In genomic region chr10:30359373-30360206, GRCh38 we compare ENCODE assay signal across 9 cellular contexts. TPM values are rescaled to one million over a fixed set of nuclear protein-coding genes. Genes with fewer than 3 reads are reported as not detected.
DNase-seq lines count a peak whose midpoint lies in the region; FAIRE-seq and TF ChIP-seq lines count a peak whose summit lies in the region.
"Had no signal": no experiment of that assay in that cellular context is flagged by ENCODE, and none has a peak within 500 bp of the region (broad histone marks: within the 10 kb centered on the region; RNA-seq: fewer than 3 reads in every experiment).

No MANE protein-coding gene starts in this region.

- peaks cover 7% of the 10 kb centered on the region; the same call in 1 of the 2 replicates for H3K4me1 ChIP-seq in GM23248 (ENCODE audit: insufficient read depth)
- no peaks in the 10 kb centered on the region for H3K4me1 ChIP-seq in breast epithelium
- no peaks in the 10 kb centered on the region for H3K4me1 ChIP-seq in kidney (ENCODE audit: control insufficient read depth in 1 of 2, insufficient read depth in 1 of 2, low read depth in 1 of 2, low read length in 2 of 2)

- no peak for FAIRE-seq in kidney (lab: Jason Lieb, UNC)

- no peak overlapping the region for H3K4me3 ChIP-seq in GM23248
- H3K4me3 ChIP-seq in MG63 = no peak overlapping the region
- no peak overlapping the region for H3K4me3 ChIP-seq in breast epithelium
- H3K4me3 ChIP-seq in kidney (ENCODE audit: low read length in 2 of 2) = no peak overlapping the region

- H3K36me3 ChIP-seq in GM23248 (ENCODE audit: low read depth) = no peaks in the 10 kb centered on the region
- H3K36me3 ChIP-seq in MG63 = no peaks in the 10 kb centered on the region
- H3K36me3 ChIP-seq in breast epithelium = no peaks in the 10 kb centered on the region
- no peaks in the 10 kb centered on the region for H3K36me3 ChIP-seq in kidney (ENCODE audit: control insufficient read depth in 1 of 2, insufficient read depth in 2 of 2, low read length in 2 of 2)

- DNase-seq in GM10266 (ENCODE audit: extremely low spot score) (peak; percentile 66), GM23248 (peak; percentile 68), MG63 (peak; percentile 45), breast epithelium (ENCODE audit: low spot score in 2 of 2) (no peak), kidney (no peak), DMS79 (lab: John Stamatoyannopoulos, UW) (no peak)
- peak; percentile 65 for DNase-seq in stimulated activated CD4-positive, alpha-beta T cell treated with anti-CD3 and anti-CD28 coated beads, Interleukin-4, amount 100 ng/mL, for 24 hours

- H3K79me2 ChIP-seq in GM23248 (ENCODE audit: insufficient read depth) = no peaks in the 10 kb centered on the region

- H2AFZ ChIP-seq in GM23248 = 0 out of 2 replicates have a peak overlapping the region, but pooled peaks have one; percentile 10

- no peak for TF ChIP-seq POLR2A in breast epithelium (IDR thresholded peaks at IDR 0.05)

- no peaks in the 10 kb centered on the region for H3K9me2 ChIP-seq in GM23248 (ENCODE audit: insufficient read depth)

- intact Hi-C loops in breast epithelium (cut with DNase I; ENCODE audit: low total_unique reads) = no loop called here
- intact Hi-C loops in kidney (cut with DNase I) = no loop called here

- peak; percentile 81 for TF ChIP-seq CTCF in GM10266 (IDR thresholded peaks at IDR 0.05; ENCODE audit: control insufficient read depth, insufficient read depth, low read depth, missing control alignments)
- TF ChIP-seq CTCF in VCaP (conservative IDR thresholded peaks at IDR 0.05) = peak; percentile 76
- TF ChIP-seq CTCF in breast epithelium (IDR thresholded peaks at IDR 0.05) = peak in 2 of 3 donors; percentile 33 to 49
- peak; percentile 57 for TF ChIP-seq CTCF in kidney (IDR thresholded peaks at IDR 0.05; ENCODE audit: borderline replicate concordance, extremely low read depth, insufficient read depth)

- 32 to 46% methylated on average over 8 of the region's 8 CpGs for WGBS in GM23248 (ENCODE audit: low coverage in 1 of 2, low lambda C conversion rate in 2 of 2, missing lambda C conversion rate in 2 of 2), 2 experiments

- H3K27ac ChIP-seq in GM23248 = no peak overlapping the region
- H3K27ac ChIP-seq in VCaP = no peak overlapping the region
- H3K27ac ChIP-seq in breast epithelium = no peak overlapping the region
- no peak overlapping the region for H3K27ac ChIP-seq in kidney (ENCODE audit: low read depth in 2 of 2, low read length in 2 of 2)
- H3K27ac ChIP-seq: epithelial cell of prostate had no signal

- peaks cover 3% of the 10 kb centered on the region; the same call in 1 of the 2 replicates for H3K27me3 ChIP-seq in GM23248 (replicated peaks; ENCODE audit: insufficient read depth)
- H3K27me3 ChIP-seq in MG63 = no peaks in the 10 kb centered on the region
- H3K27me3 ChIP-seq in breast epithelium = no peaks in the 10 kb centered on the region

- H3K9ac ChIP-seq in GM23248 (no peak overlapping the region), kidney (ENCODE audit: low read length in 2 of 2) (no peak overlapping the region)

- H3F3A ChIP-seq in GM23248 (ENCODE audit: insufficient read depth) = peaks cover 6% of the 10 kb centered on the region; the same call in 1 of the 2 replicates

- no peak overlapping the region for H3K4me2 ChIP-seq in GM23248 (ENCODE audit: unreplicated experiment)

- H4K20me1 ChIP-seq in GM23248 (ENCODE audit: insufficient read depth) = no peaks in the 10 kb centered on the region

- no peaks in the 10 kb centered on the region for H3K9me3 ChIP-seq in GM23248 (ENCODE audit: low read depth)
- no peaks in the 10 kb centered on the region for H3K9me3 ChIP-seq in MG63
- H3K9me3 ChIP-seq in breast epithelium = no peaks in the 10 kb centered on the region
- H3K9me3 ChIP-seq in kidney (ENCODE audit: control insufficient read depth in 1 of 2, low read length in 2 of 2) = no peaks in the 10 kb centered on the region

- in situ Hi-C loops in GM23248 (cut with MboI) = no loop called here

RNA-seq across cellular contexts. Expression of gene MTPAP, which starts 10.5 kb away (rescaled TPM):
- 8.9 and 15.6 TPM in 2 replicates for total RNA-seq in GM23248 (2014; rRNA removed; shearing (Covaris generic))
- 25.1 and 28.9 TPM in 2 replicates for polyA plus RNA-seq in GM23248 (2016; fragmentation: Nextera tagmentation; extraction: Ambion mirVana)
- 17.9 and 25.9 TPM in 2 replicates for total RNA-seq in MG63 (2014; rRNA removed; shearing (Covaris generic); ENCODE audit: low replicate concordance)
- 10 to 100 TPM; 13.1 to 15.4 (median 14.3) TPM for total RNA-seq in breast epithelium
- 26.3 TPM for total RNA-seq in kidney
- polyA plus RNA-seq in kidney (ENCODE audit: insufficient read depth, low read depth, low replicate concordance) = 6.0 TPM

Comparison
In these comparisons a context has a peak if more than half of its experiments do, and no peak if none do; other contexts are left out.
1. DNase-seq: peak in GM10266 (single experiment), GM23248 (single experiment), MG63 (single experiment) and stimulated activated CD4-positive, alpha-beta T cell treated with anti-CD3 and anti-CD28 coated beads, Interleukin-4, amount 100 ng/mL, for 24 hours (single experiment); none in breast epithelium (0 of 2), kidney (single experiment) and DMS79 (single experiment).
2. Peak in every context shown above with its lines, with median percentiles within 50 percentile points of each other: CTCF ChIP-seq.